ENCODE assay signal across 10 cellular contexts in the genomic region with DNA sequence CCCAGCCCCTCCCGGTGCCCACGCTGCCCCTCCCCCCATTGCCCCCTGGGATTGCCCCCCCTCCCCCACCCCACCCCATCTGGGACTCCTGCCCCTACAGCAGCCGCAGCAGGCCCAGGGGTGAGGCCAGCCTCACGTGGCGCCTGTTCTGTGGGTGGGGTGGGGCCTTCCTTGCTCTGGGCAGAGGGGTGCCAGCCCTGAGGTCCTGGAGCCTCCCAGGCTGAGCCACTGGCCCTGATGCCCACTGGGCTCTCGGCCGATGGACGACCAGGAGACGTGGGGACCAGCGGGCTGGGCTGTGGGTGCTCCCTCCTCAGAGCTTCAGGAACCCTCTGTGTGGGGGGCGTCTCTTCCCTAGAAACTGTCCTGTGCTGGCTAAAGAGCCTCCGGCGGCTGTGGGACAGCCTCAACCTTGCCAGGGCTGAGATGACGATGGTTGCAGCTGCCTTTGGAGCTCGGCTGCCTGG. TPM values are rescaled to one million over a fixed set of nuclear protein-coding genes. Genes with fewer than 3 reads are reported as not detected.
DNase-seq lines count a peak whose midpoint lies in the region; ATAC-seq, FAIRE-seq and TF ChIP-seq lines count a peak whose summit lies in the region.
"Had no signal": no experiment of that assay in that cellular context is flagged by ENCODE, and none has a peak within 500 bp of the region (broad histone marks: within the 10 kb centered on the region; RNA-seq: fewer than 3 reads in every experiment).

No MANE protein-coding gene starts in this region.

- DNase-seq in CD8-positive, alpha-beta T cell, result no peak
- DNase-seq in esophagus muscularis mucosa (ENCODE audit: extremely low spot score), result no peak
- DNase-seq in pancreas, result peak in 3 of 6 donors; percentile 17 to 79 (median 40)
- DNase-seq in activated naive CD4-positive, alpha-beta T cell treated with anti-CD3 and anti-CD28 coated beads for 36 hours, result no peak
- no peak for DNase-seq in NCI-H1694 (lab: John Stamatoyannopoulos, UW)
- no peak for DNase-seq in stimulated activated CD4-positive, alpha-beta T cell treated with anti-CD3 and anti-CD28 coated beads, Interleukin-4, amount 100 ng/mL, for 1 hour

- 40% methylated on average over 3 of the region's 15 CpGs for WGBS in esophagus muscularis mucosa
- 30 to 31% methylated on average over 12 to 15 of the region's 15 CpGs for WGBS in pancreas, 2 donors

- H3K4me1 Mint-ChIP-seq in CD8-positive, alpha-beta T cell (ENCODE audit: low read depth), result peaks cover 6% of the 10 kb centered on the region
- peaks cover 2% of the 10 kb centered on the region for H3K4me1 Mint-ChIP-seq in activated naive CD4-positive, alpha-beta T cell treated with anti-CD3 and anti-CD28 coated beads for 36 hours (ENCODE audit: low read depth)

- no peak for TF ChIP-seq POLR2A in esophagus muscularis mucosa (IDR thresholded peaks at IDR 0.05; ENCODE audit: low read depth)

- H3K27ac Mint-ChIP-seq in CD8-positive, alpha-beta T cell, result no peak overlapping the region
- H3K27ac Mint-ChIP-seq in activated naive CD4-positive, alpha-beta T cell treated with anti-CD3 and anti-CD28 coated beads for 36 hours, result no peak overlapping the region
- H3K27ac Mint-ChIP-seq: stimulated activated naive CD8-positive, alpha-beta T cell treated with anti-CD3 and anti-CD28 coated beads, Interleukin-15, Interleukin-2, amounts not matched to agents 100 ng/mL and 50 ng/mL, for 24 hours had no signal

- no peaks in the 10 kb centered on the region for H4K20me1 ChIP-seq in Loucy (ENCODE audit: insufficient read depth, low read length, poor library complexity, severe bottlenecking)

- H3K4me1 ChIP-seq in CD8-positive, alpha-beta T cell (ENCODE audit: insufficient read depth, low read length), result peaks cover 14% of the 10 kb centered on the region
- peaks cover 3% of the 10 kb centered on the region for H3K4me1 ChIP-seq in Loucy (ENCODE audit: insufficient read depth, low read length, poor library complexity, severe bottlenecking)
- H3K4me1 ChIP-seq in esophagus muscularis mucosa, result peaks cover 12 to 20% (median 18%) of the 10 kb centered on the region in 4 donors
- H3K4me1 ChIP-seq in pancreas, result peaks cover 10 to 12% (median 11%) of the 10 kb centered on the region in 3 donors

- POLR2A ChIA-PET in CD8-positive, alpha-beta T cell (lab: Charles Lee), result interaction anchor here (1.2 to 2.1 kb wide), 3 partner anchors 118 to 170 kb away, joined by 3 to 8 read pairs (median 7); no protein-coding TSS in a partner anchor

- no peak for ATAC-seq in CD8-positive, alpha-beta T cell
- ATAC-seq in pancreas (peak; percentile 24 to 42 (median 32)), HG03432 (IDR thresholded peaks at IDR 0.05; ENCODE audit: unreplicated experiment) (no peak)

- no peaks in the 10 kb centered on the region for H3K36me3 ChIP-seq in CD8-positive, alpha-beta T cell (ENCODE audit: insufficient read depth, low read length)
- no peaks in the 10 kb centered on the region for H3K36me3 ChIP-seq in Loucy (ENCODE audit: insufficient read depth, low read length)
- no peaks in the 10 kb centered on the region for H3K36me3 ChIP-seq in esophagus muscularis mucosa
- H3K36me3 ChIP-seq in pancreas, result no peaks in the 10 kb centered on the region

- H3K27me3 ChIP-seq in CD8-positive, alpha-beta T cell (ENCODE audit: insufficient read depth, low read length), result no peaks in the 10 kb centered on the region
- H3K27me3 ChIP-seq in Loucy (ENCODE audit: insufficient read depth, low read length, poor library complexity, severe bottlenecking) (no peaks in the 10 kb centered on the region), esophagus muscularis mucosa (peaks cover 0 to 59% (median 3%) of the 10 kb centered on the region in 4 donors), pancreas (no peaks in the 10 kb centered on the region)

- H3K9me3 Mint-ChIP-seq in CD8-positive, alpha-beta T cell, result no peaks in the 10 kb centered on the region
- H3K9me3 Mint-ChIP-seq in activated naive CD4-positive, alpha-beta T cell treated with anti-CD3 and anti-CD28 coated beads for 36 hours, result no peaks in the 10 kb centered on the region
- H3K9me3 Mint-ChIP-seq: stimulated activated naive CD8-positive, alpha-beta T cell treated with anti-CD3 and anti-CD28 coated beads, Interleukin-15, Interleukin-2, amounts not matched to agents 100 ng/mL and 50 ng/mL, for 24 hours had no signal

- no peak overlapping the region for H3K27ac ChIP-seq in CD8-positive, alpha-beta T cell (ENCODE audit: low read depth, low read length)
- H3K27ac ChIP-seq in esophagus muscularis mucosa (replicated peaks in 1 of 4) (no peak overlapping the region), pancreas (no peak overlapping the region)

- no peaks in the 10 kb centered on the region for H3K9me3 ChIP-seq in CD8-positive, alpha-beta T cell (ENCODE audit: low read length)
- no peaks in the 10 kb centered on the region for H3K9me3 ChIP-seq in Loucy (ENCODE audit: insufficient read depth, low read depth, low read length)
- H3K9me3 ChIP-seq in esophagus muscularis mucosa, result no peaks in the 10 kb centered on the region
- H3K9me3 ChIP-seq in pancreas, result no peaks in the 10 kb centered on the region

- H3K4me2 ChIP-seq in Loucy (ENCODE audit: low read depth, low read length, poor library complexity, severe bottlenecking), result peak overlapping the region; percentile 51

- H3K36me3 Mint-ChIP-seq in CD8-positive, alpha-beta T cell, result no peaks in the 10 kb centered on the region
- H3K36me3 Mint-ChIP-seq in activated naive CD4-positive, alpha-beta T cell treated with anti-CD3 and anti-CD28 coated beads for 36 hours (ENCODE audit: low read depth), result no peaks in the 10 kb centered on the region

- H3K9ac ChIP-seq in Loucy (ENCODE audit: low read depth, low read length, poor library complexity, severe bottlenecking), result no peak overlapping the region

- no peak for TF ChIP-seq EP300 in esophagus muscularis mucosa (IDR thresholded peaks at IDR 0.05)

- H3K9me2 ChIP-seq in Loucy (replicated peaks; ENCODE audit: low read depth, low read length), result no peaks in the 10 kb centered on the region

- intact Hi-C loops in CD8-positive, alpha-beta T cell (cut with DNase I, micrococcal nuclease), result loop anchor here (1.0 to 2.0 kb wide), 7 partner anchors 88 to 251 kb away; a partner anchor contains a TSS
- intact Hi-C loops in esophagus muscularis mucosa (cut with DNase I), result loop anchor here (2.0 to 5.0 kb wide), 2 partner anchors 111 to 169 kb away; a partner anchor contains a TSS
- intact Hi-C loops in pancreas (cut with DNase I), result loop anchor here (5.0 to 10.0 kb wide), 3 partner anchors 123 to 173 kb away; a partner anchor contains a TSS
- intact Hi-C loops in activated naive CD4-positive, alpha-beta T cell treated with anti-CD3 and anti-CD28 coated beads for 36 hours (cut with micrococcal nuclease), result loop anchor here (1.0 to 2.0 kb wide), 3 partner anchors 87 to 171 kb away; no protein-coding TSS in a partner anchor

- CTCF ChIA-PET in CD8-positive, alpha-beta T cell (lab: Charles Lee), result interaction anchor here (0.7 to 6.9 kb wide), 35 partner anchors 11 to 287 kb away, joined by 3 to 101 read pairs (median 6); a partner anchor contains a TSS
- CTCF ChIA-PET in activated naive CD4-positive, alpha-beta T cell treated with anti-CD3 and anti-CD28 coated beads for 36 hours (lab: Charles Lee), result interaction anchor here (0.7 to 4.4 kb wide), 19 partner anchors 12 to 250 kb away, joined by 3 to 43 read pairs (median 4); a partner anchor contains a TSS

- H3K27me3 Mint-ChIP-seq in CD8-positive, alpha-beta T cell (ENCODE audit: low read depth), result peaks cover 4% of the 10 kb centered on the region
- no peaks in the 10 kb centered on the region for H3K27me3 Mint-ChIP-seq in activated naive CD4-positive, alpha-beta T cell treated with anti-CD3 and anti-CD28 coated beads for 36 hours (ENCODE audit: low read depth)

- H3K4me3 Mint-ChIP-seq in CD8-positive, alpha-beta T cell, result no peak overlapping the region
- H3K4me3 Mint-ChIP-seq in activated naive CD4-positive, alpha-beta T cell treated with anti-CD3 and anti-CD28 coated beads for 36 hours, result no peak overlapping the region
- H3K4me3 Mint-ChIP-seq: stimulated activated naive CD8-positive, alpha-beta T cell treated with anti-CD3 and anti-CD28 coated beads, Interleukin-15, Interleukin-2, amounts not matched to agents 100 ng/mL and 50 ng/mL, for 24 hours had no signal

- no peak for TF ChIP-seq CTCF in CD8-positive, alpha-beta T cell (IDR thresholded peaks at IDR 0.05)
- no peak for TF ChIP-seq CTCF in Loucy (conservative IDR thresholded peaks at IDR 0.05; ENCODE audit: low read length)
- TF ChIP-seq CTCF in esophagus muscularis mucosa (IDR thresholded peaks at IDR 0.05), result no peak
- no peak for TF ChIP-seq CTCF in pancreas (IDR thresholded peaks at IDR 0.05)

- no peak for FAIRE-seq in pancreas (lab: Jason Lieb, UNC)

- no peak overlapping the region for H2AFZ ChIP-seq in Loucy (ENCODE audit: low read length)

- H3K4me3 ChIP-seq in CD8-positive, alpha-beta T cell (ENCODE audit: low read depth, low read length), result peak overlapping the region; percentile 43
- H3K4me3 ChIP-seq in Loucy (ENCODE audit: low read length, poor library complexity, severe bottlenecking) (no peak overlapping the region), esophagus muscularis mucosa (peak overlapping the region in 3 of 4 donors; percentile 32 to 50 (median 38)), pancreas (peak overlapping the region in 1 of 4 donors; percentile 13)

- H3F3A ChIP-seq in Loucy (ENCODE audit: low read depth), result no peaks in the 10 kb centered on the region; the same call in 1 of the 2 replicates

- no peaks in the 10 kb centered on the region for H3K79me2 ChIP-seq in Loucy (ENCODE audit: insufficient read depth, low read length)

RNA-seq across cellular contexts. Expression of a gene that starts 5.8 kb away (rescaled TPM):
- total RNA-seq in CD8-positive, alpha-beta T cell, result 10 to 100 TPM; 14.3 to 17.6 TPM
- 10 to 100 TPM in 1 of 4 donors, 1 to 10 TPM in 3; 4.2 to 11.9 (median 8.5) TPM for total RNA-seq in esophagus muscularis mucosa
- 1 to 10 TPM; 3.0 to 6.7 (median 4.0) TPM for total RNA-seq in pancreas
- polyA plus RNA-seq in pancreas, result 10 to 100 TPM; 20.9 to 30.7 TPM
- total RNA-seq in activated naive CD4-positive, alpha-beta T cell treated with anti-CD3 and anti-CD28 coated beads for 36 hours, result 10 to 100 TPM; 14.9 to 18.6 TPM

RNA-seq across cellular contexts. Expression of a gene that starts 47.5 kb away (rescaled TPM):
- total RNA-seq in CD8-positive, alpha-beta T cell, result not detected
- total RNA-seq in esophagus muscularis mucosa (not detected), pancreas (under 1 TPM in 4 of 6 donors, not detected in 2; 0.12 to 0.37 (median 0.16) TPM)
- polyA plus RNA-seq in pancreas, result under 1 TPM; 0.05 to 0.34 TPM
- not detected for total RNA-seq in activated naive CD4-positive, alpha-beta T cell treated with anti-CD3 and anti-CD28 coated beads for 36 hours
- total RNA-seq: glomerular endothelial cell had no signal

RNA-seq across cellular contexts. Expression of a gene that starts 52.0 kb away (rescaled TPM):
- total RNA-seq in CD8-positive, alpha-beta T cell, result not detected
- under 1 TPM in 1 of 4 donors, not detected in 3; 0.17 TPM for total RNA-seq in esophagus muscularis mucosa
- total RNA-seq in pancreas, result under 1 TPM in 5 of 6 donors, not detected in 1; 0.20 to 0.51 (median 0.38) TPM
- 1 to 10 TPM; 1.0 to 1.6 TPM for polyA plus RNA-seq in pancreas
- total RNA-seq in activated naive CD4-positive, alpha-beta T cell treated with anti-CD3 and anti-CD28 coated beads for 36 hours, result not detected
- total RNA-seq: glomerular endothelial cell had no signal

Comparison
In these comparisons a context has a peak if more than half of its experiments do, and no peak if none do; other contexts are left out.
1. ATAC-seq: peak in pancreas (4 of 4); none in CD8-positive, alpha-beta T cell (single experiment) and HG03432 (single experiment).